Comparison of ENCODE assay signal across 8 cellular contexts in the genomic region with DNA sequence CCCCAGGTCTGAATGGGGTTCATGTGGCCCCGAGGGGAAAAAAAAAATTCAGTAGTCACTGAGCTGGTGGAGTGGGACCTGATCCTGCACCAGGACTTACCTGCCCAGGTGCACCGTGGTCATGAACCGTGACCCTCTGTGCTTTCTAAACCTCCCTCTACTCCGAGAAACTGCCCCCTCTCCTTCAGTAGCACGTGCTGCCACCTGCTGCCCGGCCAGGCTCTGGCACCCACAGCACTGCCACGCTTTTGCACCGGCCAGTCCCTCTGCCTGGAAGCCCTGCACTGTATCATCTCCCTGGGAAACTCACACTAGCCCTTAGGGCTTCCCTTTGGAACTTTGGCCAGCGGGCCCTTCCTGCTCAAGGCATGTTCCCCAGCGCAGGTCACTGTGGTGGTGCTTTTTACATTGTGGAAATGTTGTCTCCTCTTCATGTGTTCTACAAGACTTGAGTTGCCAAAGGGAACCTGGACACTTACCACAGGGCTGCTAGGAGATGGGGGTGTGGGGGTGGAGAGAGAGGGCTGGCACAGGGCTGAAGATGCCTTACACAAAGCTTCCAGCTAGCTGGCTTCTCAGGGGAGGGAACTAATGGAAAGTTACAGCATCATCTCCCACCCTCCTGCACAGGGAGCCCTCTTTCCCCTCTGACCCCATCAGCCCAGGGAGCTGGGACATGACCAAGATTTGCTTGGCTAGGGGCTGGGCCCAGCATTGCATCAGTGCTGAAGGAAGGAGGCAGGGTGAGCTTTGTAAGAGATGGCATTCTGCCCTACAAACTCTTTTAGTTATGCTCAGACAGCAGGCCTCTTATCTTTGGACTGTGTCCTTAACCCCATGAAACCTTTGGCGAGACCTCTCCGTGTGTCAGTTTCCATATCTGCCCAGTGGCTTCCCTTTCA. TPM values are rescaled to one million over a fixed set of nuclear protein-coding genes. Genes with fewer than 3 reads are reported as not detected.
A peak's percentile ranks its signal among the peaks of the same experiment; 100 is the strongest.
DNase-seq lines count a peak whose midpoint lies in the region; ATAC-seq and TF ChIP-seq lines count a peak whose summit lies in the region.

No MANE protein-coding gene starts in this region.

- DNase-seq in Right ventricle myocardium superior, result no peak
- DNase-seq in cardiac septum (ENCODE audit: low spot score), result no peak
- DNase-seq in NT2/D1 (ENCODE audit: low read depth, low spot score), result peak; percentile 49
- DNase-seq in foreskin keratinocyte, result no peak
- no peak for DNase-seq in smooth muscle cell (lab: John Stamatoyannopoulos, UW; ENCODE audit: unreplicated experiment)
- DNase-seq in MV-4-11 (lab: John Stamatoyannopoulos, UW), result no peak
- no peak for DNase-seq in activated effector memory CD4-positive, alpha-beta T cell treated with anti-CD3 and anti-CD28 coated beads, Interleukin-2, amount 50 U/mL, for 16 hours

- H3K9me3 ChIP-seq in NT2/D1 (ENCODE audit: insufficient read depth, low read length) (no peaks in the 10 kb centered on the region), smooth muscle cell (replicated peaks; ENCODE audit: low read depth) (no peaks in the 10 kb centered on the region)

- H3K9ac ChIP-seq in NT2/D1 (ENCODE audit: insufficient read length, low read depth) (no peak overlapping the region), smooth muscle cell (ENCODE audit: low read depth) (no peak overlapping the region)

- H3K4me1 ChIP-seq in NT2/D1 (ENCODE audit: insufficient read depth, insufficient read length), result peaks cover 3% of the 10 kb centered on the region
- H3K4me1 ChIP-seq in foreskin keratinocyte, result no peaks in the 10 kb centered on the region
- peaks cover 3% of the 10 kb centered on the region for H3K4me1 ChIP-seq in smooth muscle cell (ENCODE audit: low read depth)

- TF ChIP-seq CTCF in foreskin keratinocyte (conservative IDR thresholded peaks at IDR 0.05), result peak; percentile 47
- peak; percentile 57 for TF ChIP-seq CTCF in smooth muscle cell (IDR thresholded peaks at IDR 0.05; ENCODE audit: borderline replicate concordance, insufficient read depth, poor library complexity, severe bottlenecking)

- 32% methylated on average over 12 of the region's 12 CpGs for WGBS in smooth muscle cell (ENCODE audit: low lambda C conversion rate)

- H3K79me2 ChIP-seq in smooth muscle cell (ENCODE audit: low read depth), result no peaks in the 10 kb centered on the region

- no peaks in the 10 kb centered on the region for H3F3A ChIP-seq in smooth muscle cell (ENCODE audit: low read depth)

- H4K20me1 ChIP-seq in smooth muscle cell (ENCODE audit: low read depth), result no peaks in the 10 kb centered on the region

- intact Hi-C loops in Right ventricle myocardium superior (cut with DNase I), result no loop called here
- intact Hi-C loops in cardiac septum (cut with DNase I), result no loop called here

- H2AFZ ChIP-seq in smooth muscle cell (ENCODE audit: low read depth), result no peak overlapping the region

- H3K27me3 ChIP-seq in NT2/D1 (ENCODE audit: insufficient read depth, insufficient read length), result peaks cover 55% of the 10 kb centered on the region
- H3K27me3 ChIP-seq in foreskin keratinocyte, result peaks cover 27% of the 10 kb centered on the region
- H3K27me3 ChIP-seq in smooth muscle cell (ENCODE audit: low read depth), result peaks cover 37% of the 10 kb centered on the region

- H3K27ac ChIP-seq in foreskin keratinocyte (no peak overlapping the region), smooth muscle cell (ENCODE audit: low read depth) (no peak overlapping the region)

- H3K4me2 ChIP-seq in smooth muscle cell, result no peak overlapping the region

- H3K36me3 ChIP-seq in NT2/D1 (ENCODE audit: insufficient read depth, insufficient read length, low read length) (no peaks in the 10 kb centered on the region), smooth muscle cell (ENCODE audit: low read depth) (no peaks in the 10 kb centered on the region)

- ATAC-seq in Right ventricle myocardium superior (ENCODE audit: poor library complexity) (peak; percentile 25), foreskin keratinocyte (peak; percentile 29), HG03135 (IDR thresholded peaks at IDR 0.05; ENCODE audit: unreplicated experiment) (no peak)

- H3K4me3 ChIP-seq in NT2/D1 (ENCODE audit: insufficient read length, low read depth) (no peak overlapping the region), smooth muscle cell (no peak overlapping the region)

RNA-seq across cellular contexts. Expression of gene PTPRT, which starts 2.5 kb away (rescaled TPM):
- total RNA-seq in Right ventricle myocardium superior, result 0.11 TPM
- 0.03 TPM for total RNA-seq in cardiac septum
- not detected in 2 replicates for total RNA-seq in foreskin keratinocyte
- polyA plus RNA-seq in foreskin keratinocyte, result not detected in 2 replicates
- total RNA-seq in smooth muscle cell, result 0.99 and 1.7 TPM in 2 replicates
- polyA plus RNA-seq in smooth muscle cell, result 2.1 and 2.7 TPM in 2 replicates
